Comparison of ENCODE assay signal across 9 cellular contexts in genomic region chr3:149547954-149548728, GRCh38.
A peak's percentile ranks its signal among the peaks of the same experiment; 100 is the strongest.
DNase-seq lines count a peak whose midpoint lies in the region; TF ChIP-seq lines count a peak whose summit lies in the region.
"Had no signal": no experiment of that assay in that cellular context is flagged by ENCODE, and none has a peak within 500 bp of the region (broad histone marks: within the 10 kb centered on the region; RNA-seq: fewer than 3 reads in every experiment).

No MANE protein-coding gene starts in this region.

- CTCF ChIA-PET in MCF 10A (lab: Yijun Ruan, JAX) (interaction anchor here (0.5 to 2.7 kb wide), 7 partner anchors 17 to 981 kb away, joined by 3 to 12 read pairs (median 3); no protein-coding TSS in a partner anchor), HEK293T (lab: Yijun Ruan, JAX) (interaction anchor here (1.0 kb wide), 1 partner anchor 14 kb away, joined by 3 read pairs; no protein-coding TSS in a partner anchor)

- H3K36me3 ChIP-seq in stomach, result no peaks in the 10 kb centered on the region

- TSS peak; percentile 59 for BruUV-seq in MCF 10A (replicated peaks; lab: Mats Ljungman, UMichigan)

- WGBS in stomach, 5 donors, result 29 to 41% (median 34%) methylated on average over 13 of the region's 13 CpGs

- peak; percentile 54 for TF ChIP-seq EP300 in stomach (IDR thresholded peaks at IDR 0.05)

- intact Hi-C loops in MCF 10A (cut with micrococcal nuclease) (no loop called here), stomach (cut with DNase I; ENCODE audit: low total_unique reads) (no loop called here)

- H3K27ac Mint-ChIP-seq in MCF 10A (ENCODE audit: low read depth, unreplicated experiment), result peak overlapping the region; percentile 94

- H3K9me3 ChIP-seq in stomach, result no peaks in the 10 kb centered on the region

- peaks cover 16 to 55% (median 39%) of the 10 kb centered on the region in 4 donors for H3K4me1 ChIP-seq in stomach

- TF ChIP-seq CTCF in MCF 10A (IDR thresholded peaks at IDR 0.05; ENCODE audit: unreplicated experiment) (no peak), stomach (IDR thresholded peaks at IDR 0.05) (no peak)

- H3K27me3 Mint-ChIP-seq in MCF 10A (ENCODE audit: insufficient read depth, unreplicated experiment), result no peaks in the 10 kb centered on the region

- H3K36me3 Mint-ChIP-seq in MCF 10A (ENCODE audit: insufficient read depth, unreplicated experiment), result peaks cover 9% of the 10 kb centered on the region

- H3K9me3 Mint-ChIP-seq in MCF 10A (ENCODE audit: unreplicated experiment), result no peaks in the 10 kb centered on the region

- DNase-seq in HT1080 (ENCODE audit: low read depth), result peak; percentile 28
- peak; percentile 86 for DNase-seq in MCF 10A (ENCODE audit: unreplicated experiment)
- peak; percentile 85 for DNase-seq in islet precursor cell
- peak; percentile 58 for DNase-seq in stomach
- no peak for DNase-seq in stimulated activated naive CD4-positive, alpha-beta T cell treated with Interleukin-2 at 50 U/mL for 16 hours (lab: John Stamatoyannopoulos, UW)
- no peak for DNase-seq in activated CD4-positive, alpha-beta T cell treated with anti-CD3 and anti-CD28 coated beads for 4 hours
- no peak for DNase-seq in HEK293T (ENCODE audit: extremely low spot score)
- DNase-seq in stimulated activated CD8-positive, alpha-beta memory T cell treated with anti-CD3 and anti-CD28 coated beads, Interleukin-4, amount 100 ng/mL, for 48 hours, result no peak
- DNase-seq: activated naive CD4-positive, alpha-beta T cell treated with Interleukin-2 at 50 U/mL for 16 hours had no signal

- TF ChIP-seq POLR2A in stomach (IDR thresholded peaks at IDR 0.05), result no peak

- H3K4me3 Mint-ChIP-seq in MCF 10A (ENCODE audit: unreplicated experiment), result peak overlapping the region; percentile 66

- POLR2A ChIA-PET in MCF 10A (lab: Yijun Ruan, JAX) (interaction anchor here (0.6 to 1.9 kb wide), 8 partner anchors 12 to 1745 kb away, joined by 3 to 12 read pairs (median 4); partner anchors contain the start of genes COMMD2, RNF13 and WWTR1), HEK293T (lab: Yijun Ruan, JAX) (no interaction called here)

- H3K27ac ChIP-seq in stomach, result peak overlapping the region; percentile 69 to 87 (median 75)

- no peak overlapping the region for H3K4me3 ChIP-seq in stomach

- no peaks in the 10 kb centered on the region for H3K27me3 ChIP-seq in stomach

- peaks cover 18% of the 10 kb centered on the region for H3K4me1 Mint-ChIP-seq in MCF 10A (ENCODE audit: insufficient read depth, unreplicated experiment)

TF ChIP-seq in HEK293T, 16 proteins besides CTCF, POLR2A, EP300 and RAD21:
- no peak for TF ChIP-seq FOXA1 (IDR thresholded peaks at IDR 0.05)
- TF ChIP-seq PKNOX1 (IDR thresholded peaks at IDR 0.05), result no peak
- no peak for TF ChIP-seq ELF4 (IDR thresholded peaks at IDR 0.05)
- no peak for TF ChIP-seq CTBP1 (IDR thresholded peaks at IDR 0.05; ENCODE audit: borderline replicate concordance)

Comparison
In these comparisons a context has a peak if more than half of its experiments do, and no peak if none do; other contexts are left out.
1. DNase-seq: peak in HT1080 (single experiment), MCF 10A (single experiment), islet precursor cell (single experiment) and stomach (single experiment); none in stimulated activated naive CD4-positive, alpha-beta T cell treated with Interleukin-2 at 50 U/mL for 16 hours (single experiment), activated CD4-positive, alpha-beta T cell treated with anti-CD3 and anti-CD28 coated beads for 4 hours (0 of 2), HEK293T (single experiment) and stimulated activated CD8-positive, alpha-beta memory T cell treated with anti-CD3 and anti-CD28 coated beads, Interleukin-4, amount 100 ng/mL, for 48 hours (single experiment).